ENCODE assay signal across 16 cellular contexts in genomic region chr16:89040861-89041570, GRCh38. TPM values are rescaled to one million over a fixed set of nuclear protein-coding genes. Genes with fewer than 3 reads are reported as not detected.
A peak's percentile ranks its signal among the peaks of the same experiment; 100 is the strongest.
DNase-seq lines count a peak whose midpoint lies in the region; ATAC-seq and TF ChIP-seq lines count a peak whose summit lies in the region.
"Had no signal": no experiment of that assay in that cellular context is flagged by ENCODE, and none has a peak within 500 bp of the region (broad histone marks: within the 10 kb centered on the region; RNA-seq: fewer than 3 reads in every experiment).

No MANE protein-coding gene starts in this region.

- no peaks in the 10 kb centered on the region for H3K9me3 Mint-ChIP-seq in activated T-helper 1 cell treated with anti-CD3 and anti-CD28 coated beads, Interleukin-12 subunit alpha, Interleukin-12 subunit beta, Interleukin-2, Interleukin-4 antibody, amounts not matched to agents 30 ng/mL and 10 ng/mL and 1 ng/mL, durations not matched to agents 14 hours and 24 hours and 36 hours
- peaks cover 3% of the 10 kb centered on the region for H3K9me3 Mint-ChIP-seq in stimulated activated memory B cell treated with anti-CD40 and anti-IgM and Interleukin-4, amounts not matched to agents 10 μg/mL and 1 μg/mL and 100 μg/mL, for 72 hours
- H3K9me3 Mint-ChIP-seq in naive thymus-derived CD4-positive, alpha-beta T cell = peaks cover 0 to 3% (median 1%) of the 10 kb centered on the region in 11 donors

- 82% methylated on average over 25 of the region's 25 CpGs for WGBS in mesenchymal stem cell

- H3K27me3 Mint-ChIP-seq in activated T-helper 1 cell treated with anti-CD3 and anti-CD28 coated beads, Interleukin-12 subunit alpha, Interleukin-12 subunit beta, Interleukin-2, Interleukin-4 antibody, amounts not matched to agents 30 ng/mL and 10 ng/mL and 1 ng/mL, durations not matched to agents 14 hours and 24 hours and 36 hours (ENCODE audit: insufficient read depth) = peaks cover 7% of the 10 kb centered on the region
- peaks cover 28% of the 10 kb centered on the region for H3K27me3 Mint-ChIP-seq in stimulated activated memory B cell treated with anti-CD40 and anti-IgM and Interleukin-4, amounts not matched to agents 10 μg/mL and 1 μg/mL and 100 μg/mL, for 72 hours
- H3K27me3 Mint-ChIP-seq in naive thymus-derived CD4-positive, alpha-beta T cell = peaks cover 0 to 6% (median 4%) of the 10 kb centered on the region in 5 donors

- no peak overlapping the region for H2BK12ac ChIP-seq in mesenchymal stem cell (ENCODE audit: low read length in 2 of 2)

- H4K91ac ChIP-seq in mesenchymal stem cell (ENCODE audit: low read length) = peak overlapping the region; percentile 28

- no peak overlapping the region for H3K23ac ChIP-seq in mesenchymal stem cell (ENCODE audit: low read length in 2 of 2)

- no peak overlapping the region for H3K9ac ChIP-seq in mesenchymal stem cell (ENCODE audit: low read length)

- H3K27ac ChIP-seq in DOHH2 (ENCODE audit: low read depth, low read length) (peak overlapping the region; percentile 99), mesenchymal stem cell (ENCODE audit: low read length, poor library complexity, severe bottlenecking) (no peak overlapping the region)
- H3K27ac ChIP-seq in naive thymus-derived CD4-positive, alpha-beta T cell (ENCODE audit: low read depth, low read length) = no peak overlapping the region
- H3K27ac ChIP-seq: C4-2B, SJCRH30 had no signal

- H3K9me2 ChIP-seq in DOHH2 (replicated peaks; ENCODE audit: control insufficient read depth, low read length) = no peaks in the 10 kb centered on the region

- H2BK120ac ChIP-seq in mesenchymal stem cell (ENCODE audit: low read depth, low read length) = no peak overlapping the region

- peaks cover 7% of the 10 kb centered on the region; the same call in 1 of the 2 replicates for H3F3A ChIP-seq in DOHH2 (ENCODE audit: control insufficient read depth, insufficient read depth)

- no peak overlapping the region for H2BK5ac ChIP-seq in mesenchymal stem cell (ENCODE audit: low read depth, low read length, poor library complexity, severe bottlenecking)

- ATAC-seq in stimulated activated memory B cell treated with anti-CD40 and anti-IgM and Interleukin-4, amounts not matched to agents 10 μg/mL and 1 μg/mL and 100 μg/mL, for 72 hours = no peak
- ATAC-seq in naive thymus-derived CD4-positive, alpha-beta T cell = no peak
- no peak for ATAC-seq in HG03135 (IDR thresholded peaks at IDR 0.05; ENCODE audit: unreplicated experiment)
- ATAC-seq: K562, PC-3 had no signal

- no peak overlapping the region for H3K4me3 Mint-ChIP-seq in activated T-helper 1 cell treated with anti-CD3 and anti-CD28 coated beads, Interleukin-12 subunit alpha, Interleukin-12 subunit beta, Interleukin-2, Interleukin-4 antibody, amounts not matched to agents 30 ng/mL and 10 ng/mL and 1 ng/mL, durations not matched to agents 14 hours and 24 hours and 36 hours
- H3K4me3 Mint-ChIP-seq in stimulated activated memory B cell treated with anti-CD40 and anti-IgM and Interleukin-4, amounts not matched to agents 10 μg/mL and 1 μg/mL and 100 μg/mL, for 72 hours = no peak overlapping the region
- H3K4me3 Mint-ChIP-seq in naive thymus-derived CD4-positive, alpha-beta T cell = no peak overlapping the region

- intact Hi-C loops in activated T-helper 1 cell treated with anti-CD3 and anti-CD28 coated beads, Interleukin-12 subunit alpha, Interleukin-12 subunit beta, Interleukin-2, Interleukin-4 antibody, amounts not matched to agents 30 ng/mL and 10 ng/mL and 1 ng/mL, durations not matched to agents 14 hours and 24 hours and 36 hours (cut with micrococcal nuclease) = no loop called here
- intact Hi-C loops in naive thymus-derived CD4-positive, alpha-beta T cell (cut with micrococcal nuclease) = no loop called here

- H3K4me1 Mint-ChIP-seq in activated T-helper 1 cell treated with anti-CD3 and anti-CD28 coated beads, Interleukin-12 subunit alpha, Interleukin-12 subunit beta, Interleukin-2, Interleukin-4 antibody, amounts not matched to agents 30 ng/mL and 10 ng/mL and 1 ng/mL, durations not matched to agents 14 hours and 24 hours and 36 hours (ENCODE audit: low read depth) = no peaks in the 10 kb centered on the region
- peaks cover 42% of the 10 kb centered on the region for H3K4me1 Mint-ChIP-seq in stimulated activated memory B cell treated with anti-CD40 and anti-IgM and Interleukin-4, amounts not matched to agents 10 μg/mL and 1 μg/mL and 100 μg/mL, for 72 hours
- H3K4me1 Mint-ChIP-seq in naive thymus-derived CD4-positive, alpha-beta T cell = peaks cover 0 to 6% (median 4%) of the 10 kb centered on the region in 7 donors

- no peak overlapping the region for H3K4ac ChIP-seq in mesenchymal stem cell (ENCODE audit: low read depth in 1 of 2, low read length in 2 of 2)

- H3K4me2 ChIP-seq in DOHH2 (ENCODE audit: low read length) (peak overlapping the region; percentile 87), mesenchymal stem cell (ENCODE audit: low read length, poor library complexity, severe bottlenecking) (no peak overlapping the region)

- H3K27ac Mint-ChIP-seq in activated T-helper 1 cell treated with anti-CD3 and anti-CD28 coated beads, Interleukin-12 subunit alpha, Interleukin-12 subunit beta, Interleukin-2, Interleukin-4 antibody, amounts not matched to agents 30 ng/mL and 10 ng/mL and 1 ng/mL, durations not matched to agents 14 hours and 24 hours and 36 hours = peak overlapping the region; percentile 7
- peak overlapping the region; percentile 81 for H3K27ac Mint-ChIP-seq in stimulated activated memory B cell treated with anti-CD40 and anti-IgM and Interleukin-4, amounts not matched to agents 10 μg/mL and 1 μg/mL and 100 μg/mL, for 72 hours
- H3K27ac Mint-ChIP-seq in naive thymus-derived CD4-positive, alpha-beta T cell = no peak overlapping the region

- H4K20me1 ChIP-seq in DOHH2 (ENCODE audit: control insufficient read depth, insufficient read depth, low read depth, low read length) = no peaks in the 10 kb centered on the region

- H3K27me3 ChIP-seq in DOHH2 (ENCODE audit: control insufficient read depth, low read length) (no peaks in the 10 kb centered on the region), mesenchymal stem cell (ENCODE audit: control insufficient read depth in 1 of 2, insufficient read depth in 1 of 2, low read length in 2 of 2) (peaks cover 4 to 69% of the 10 kb centered on the region in 2 experiments)
- no peaks in the 10 kb centered on the region for H3K27me3 ChIP-seq in naive thymus-derived CD4-positive, alpha-beta T cell (ENCODE audit: control insufficient read depth in 2 of 2, insufficient read depth in 2 of 2, low read length in 2 of 2)
- H3K27me3 ChIP-seq: SJCRH30 had no signal

- H4K8ac ChIP-seq in mesenchymal stem cell (ENCODE audit: low read length) = no peak overlapping the region

- no peak overlapping the region for H2AK5ac ChIP-seq in mesenchymal stem cell (ENCODE audit: low read length, severe bottlenecking)

- H2AFZ ChIP-seq in mesenchymal stem cell (ENCODE audit: low read depth, low read length) = no peak overlapping the region

- H3K36me3 Mint-ChIP-seq in activated T-helper 1 cell treated with anti-CD3 and anti-CD28 coated beads, Interleukin-12 subunit alpha, Interleukin-12 subunit beta, Interleukin-2, Interleukin-4 antibody, amounts not matched to agents 30 ng/mL and 10 ng/mL and 1 ng/mL, durations not matched to agents 14 hours and 24 hours and 36 hours (ENCODE audit: low read depth) = no peaks in the 10 kb centered on the region
- H3K36me3 Mint-ChIP-seq in stimulated activated memory B cell treated with anti-CD40 and anti-IgM and Interleukin-4, amounts not matched to agents 10 μg/mL and 1 μg/mL and 100 μg/mL, for 72 hours = peaks cover 4% of the 10 kb centered on the region
- no peaks in the 10 kb centered on the region for H3K36me3 Mint-ChIP-seq in naive thymus-derived CD4-positive, alpha-beta T cell

- CTCF ChIA-PET in naive thymus-derived CD4-positive, alpha-beta T cell (lab: Charles Lee) = no interaction called here

- TF ChIP-seq CTCF in DOHH2 (IDR thresholded peaks at IDR 0.05; ENCODE audit: low read depth, low read length, poor library complexity, severe bottlenecking) = no peak

- no peak overlapping the region for H3K18ac ChIP-seq in mesenchymal stem cell (ENCODE audit: low read depth in 1 of 2, low read length in 2 of 2)

- H3K79me1 ChIP-seq in mesenchymal stem cell (replicated peaks; ENCODE audit: low read length, poor library complexity, severe bottlenecking) = no peaks in the 10 kb centered on the region

- no peak overlapping the region for H3K14ac ChIP-seq in mesenchymal stem cell (ENCODE audit: low read length in 2 of 2)

- POLR2A ChIA-PET in naive thymus-derived CD4-positive, alpha-beta T cell (lab: Charles Lee) = no interaction called here

- H3K79me2 ChIP-seq in DOHH2 (ENCODE audit: control insufficient read depth, low read length) = peaks cover 8% of the 10 kb centered on the region; the same call in 1 of the 2 replicates

- H3K36me3 ChIP-seq in DOHH2 (ENCODE audit: control insufficient read depth, low read length) (peaks cover 5% of the 10 kb centered on the region), mesenchymal stem cell (ENCODE audit: control insufficient read depth in 1 of 2, insufficient read depth in 2 of 2, low read depth in 1 of 2, low read length in 2 of 2) (no peaks in the 10 kb centered on the region)
- H3K36me3 ChIP-seq in naive thymus-derived CD4-positive, alpha-beta T cell (ENCODE audit: control insufficient read depth in 2 of 3, insufficient read depth in 3 of 3, low read length in 3 of 3) = no peaks in the 10 kb centered on the region
- H3K36me3 ChIP-seq: SJCRH30 had no signal

- H3K4me1 ChIP-seq in DOHH2 (ENCODE audit: control insufficient read depth, low read length) = peaks cover 85% of the 10 kb centered on the region
- peaks cover 2% of the 10 kb centered on the region for H3K4me1 ChIP-seq in mesenchymal stem cell (ENCODE audit: control insufficient read depth, insufficient read depth, low read depth, low read length)
- H3K4me1 ChIP-seq in naive thymus-derived CD4-positive, alpha-beta T cell (ENCODE audit: control insufficient read depth in 2 of 2, insufficient read depth in 2 of 2, low read length in 2 of 2) = no peaks in the 10 kb centered on the region
- H3K4me1 ChIP-seq: SJCRH30 had no signal

- H3K9me3 ChIP-seq in DOHH2 (ENCODE audit: control insufficient read depth, insufficient read depth, low read length) = no peaks in the 10 kb centered on the region
- peaks cover 5% of the 10 kb centered on the region for H3K9me3 ChIP-seq in mesenchymal stem cell (ENCODE audit: control insufficient read depth, low read length)
- H3K9me3 ChIP-seq in naive thymus-derived CD4-positive, alpha-beta T cell (ENCODE audit: control insufficient read depth in 2 of 3, low read length in 3 of 3) = no peaks in the 10 kb centered on the region
- H3K9me3 ChIP-seq: SJCRH30 had no signal

- H3K4me3 ChIP-seq in DOHH2 (ENCODE audit: low read length) = peak overlapping the region; percentile 50
- no peak overlapping the region for H3K4me3 ChIP-seq in mesenchymal stem cell (ENCODE audit: insufficient read depth in 1 of 2, low read depth in 1 of 2, low read length in 2 of 2)
- no peak overlapping the region for H3K4me3 ChIP-seq in naive thymus-derived CD4-positive, alpha-beta T cell (ENCODE audit: low read length)
- H3K4me3 ChIP-seq: K562, SJCRH30 had no signal

- H2BK15ac ChIP-seq in mesenchymal stem cell (ENCODE audit: low read depth, poor library complexity, severe bottlenecking) = no peak overlapping the region

- DNase-seq in activated T-helper 1 cell treated with anti-CD3 and anti-CD28 coated beads, Interleukin-12 subunit alpha, Interleukin-12 subunit beta, Interleukin-2, Interleukin-4 antibody, amounts not matched to agents 30 ng/mL and 10 ng/mL and 1 ng/mL, durations not matched to agents 14 hours and 24 hours and 36 hours (ENCODE audit: low spot score) = no peak
- no peak for DNase-seq in mesenchymal stem cell
- no peak for DNase-seq in HCEC 1CT
- DNase-seq in naive thymus-derived CD4-positive, alpha-beta T cell = no peak
- DNase-seq: NCI-H1105, NCI-H1694, NCI-H510A, NCI-H748 treated with DMSO at 0.1 percent for 48 hours, PC-3, RPMI8226, SJCRH30 had no signal

RNA-seq across cellular contexts. Expression of gene ACSF3, which starts 52.6 kb away (rescaled TPM):
- 37.0 and 39.0 TPM in 2 replicates for total RNA-seq in activated T-helper 1 cell treated with anti-CD3 and anti-CD28 coated beads, Interleukin-12 subunit alpha, Interleukin-12 subunit beta, Interleukin-2, Interleukin-4 antibody, amounts not matched to agents 30 ng/mL and 10 ng/mL and 1 ng/mL, durations not matched to agents 14 hours and 24 hours and 36 hours
- polyA plus RNA-seq in mesenchymal stem cell (2013, experiment 1 of 2) = 7.7 TPM
- 7.7 TPM for polyA plus RNA-seq in mesenchymal stem cell (2013, experiment 2 of 2)
- 10 to 100 TPM; 61.9 to 84.1 (median 74.3) TPM for total RNA-seq in naive thymus-derived CD4-positive, alpha-beta T cell
- polyA plus RNA-seq in naive thymus-derived CD4-positive, alpha-beta T cell = 10 to 100 TPM; 26.2 to 45.7 TPM

Comparison
In these comparisons a context has a peak if more than half of its experiments do, and no peak if none do; other contexts are left out.
1. H3K27ac Mint-ChIP-seq: peak in activated T-helper 1 cell treated with anti-CD3 and anti-CD28 coated beads, Interleukin-12 subunit alpha, Interleukin-12 subunit beta, Interleukin-2, Interleukin-4 antibody, amounts not matched to agents 30 ng/mL and 10 ng/mL and 1 ng/mL, durations not matched to agents 14 hours and 24 hours and 36 hours (single experiment) and stimulated activated memory B cell treated with anti-CD40 and anti-IgM and Interleukin-4, amounts not matched to agents 10 μg/mL and 1 μg/mL and 100 μg/mL, for 72 hours (single experiment); none in naive thymus-derived CD4-positive, alpha-beta T cell (0 of 9).